Comparison of ENCODE assay signal across 8 cellular contexts in the genomic region with DNA sequence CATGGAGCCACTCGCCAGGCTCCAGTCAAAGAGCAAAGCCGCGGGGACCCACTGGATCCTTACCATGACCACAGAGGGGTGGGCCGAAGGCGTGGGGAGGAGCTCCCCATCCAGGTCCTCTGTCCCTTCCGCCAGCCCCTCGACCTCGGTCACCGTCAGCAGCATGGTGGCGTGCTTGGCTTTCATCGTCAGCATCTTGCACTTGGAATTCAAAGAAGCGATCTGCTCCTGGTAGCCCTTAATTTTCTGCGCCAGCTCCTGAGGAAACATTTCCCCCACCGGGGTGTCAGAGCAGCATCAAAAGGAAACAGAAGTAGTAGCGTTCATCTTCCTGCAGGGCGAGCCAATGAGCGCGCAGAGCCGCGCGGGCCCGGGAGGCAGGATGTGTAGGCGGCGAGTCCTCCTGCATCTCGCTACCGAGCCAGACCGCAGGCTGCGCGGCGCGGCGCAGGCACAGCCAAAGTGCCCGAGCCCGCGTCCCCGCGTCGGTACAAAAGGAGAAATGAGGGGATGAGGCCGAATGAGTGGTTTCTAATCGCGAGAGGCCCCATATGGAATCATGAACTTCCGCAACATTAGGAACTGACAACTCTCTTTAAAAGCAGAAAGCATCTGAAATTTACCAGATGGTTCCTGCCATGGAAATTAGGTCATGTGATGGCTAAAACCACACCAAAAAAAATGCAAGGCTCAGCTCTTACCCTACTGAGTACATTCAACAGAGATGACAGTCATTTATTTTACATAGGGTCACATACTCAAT.
DNase-seq lines count a peak whose midpoint lies in the region; ATAC-seq, FAIRE-seq and TF ChIP-seq lines count a peak whose summit lies in the region.

No MANE protein-coding gene starts in this region.

- H3K36me3 ChIP-seq in astrocyte (ENCODE audit: insufficient read depth, low read length) (peaks cover 27% of the 10 kb centered on the region), hepatocyte (replicated peaks; ENCODE audit: insufficient read depth, low read depth) (no peaks in the 10 kb centered on the region), rectal smooth muscle tissue (ENCODE audit: control insufficient read depth, insufficient read depth, low read length) (no peaks in the 10 kb centered on the region), aorta (ENCODE audit: control insufficient read depth in 1 of 2, insufficient read depth in 2 of 2, low read length in 1 of 2) (peaks cover 3 to 10% of the 10 kb centered on the region in 2 donors)

- H4K20me1 ChIP-seq in astrocyte (ENCODE audit: insufficient read depth, low read length) (no peaks in the 10 kb centered on the region), hepatocyte (ENCODE audit: insufficient read depth, poor library complexity, severe bottlenecking) (no peaks in the 10 kb centered on the region)

- H3K27ac ChIP-seq in astrocyte (ENCODE audit: low read depth, low read length) (peak overlapping the region; percentile 86), hepatocyte (peak overlapping the region; percentile 84), rectal smooth muscle tissue (ENCODE audit: low read depth, low read length) (peak overlapping the region; percentile 67), aorta (ENCODE audit: low read depth in 1 of 2, low read length in 2 of 2) (peak overlapping the region in 1 of 2 donors; percentile 28)

- H3K9ac ChIP-seq in astrocyte (ENCODE audit: low read length) (peak overlapping the region; percentile 84), rectal smooth muscle tissue (ENCODE audit: low read length) (peak overlapping the region; percentile 16)

- DNase-seq in GM12864 (ENCODE audit: low read depth) (peak; percentile 70), NB4 (ENCODE audit: low read depth) (peak; percentile 83), T-helper 2 cell (peak; percentile 70 to 95 (median 83)), astrocyte (ENCODE audit: low read depth) (peak; percentile 84), hepatocyte (ENCODE audit: low spot score) (peak; percentile 92), aorta (peak; percentile 92 to 93)

- peaks cover 13% of the 10 kb centered on the region for H3K4me1 Mint-ChIP-seq in astrocyte (ENCODE audit: low read depth, unreplicated experiment)

- TF ChIP-seq POLR2A in NB4 (IDR thresholded peaks at IDR 0.05; ENCODE audit: extremely low read depth, insufficient read length): no peak

- FAIRE-seq in astrocyte (lab: Jason Lieb, UNC): peak; percentile 20

- H3K9me3 ChIP-seq in astrocyte (ENCODE audit: insufficient read depth, low read depth, low read length): no peaks in the 10 kb centered on the region
- no peaks in the 10 kb centered on the region for H3K9me3 ChIP-seq in hepatocyte (ENCODE audit: low read depth)
- no peaks in the 10 kb centered on the region for H3K9me3 ChIP-seq in aorta (ENCODE audit: control insufficient read depth, low read length)

- H3K36me3 Mint-ChIP-seq in astrocyte (ENCODE audit: low read depth, unreplicated experiment): peaks cover 6% of the 10 kb centered on the region

- TF ChIP-seq CTCF in GM12864 (IDR thresholded peaks at IDR 0.05; ENCODE audit: low read depth, low read length, missing control alignments) (peak; percentile 67), NB4 (IDR thresholded peaks at IDR 0.05; ENCODE audit: low read depth, low read length) (peak; percentile 39), astrocyte (IDR thresholded peaks at IDR 0.05; ENCODE audit: insufficient read depth, low read depth, low read length) (peak; percentile 37), hepatocyte (IDR thresholded peaks at IDR 0.05; ENCODE audit: poor library complexity) (peak; percentile 63)

- H2AFZ ChIP-seq in astrocyte (ENCODE audit: low read depth, low read length) (peak overlapping the region; percentile 85), hepatocyte (peak overlapping the region; percentile 73)

- no peaks in the 10 kb centered on the region for H3K9me2 ChIP-seq in hepatocyte (replicated peaks; ENCODE audit: insufficient read depth)

- H3K4me3 Mint-ChIP-seq in astrocyte (ENCODE audit: unreplicated experiment): peak overlapping the region; percentile 94

- H3K4me3 ChIP-seq in GM12864 (ENCODE audit: low read depth, low read length) (peak overlapping the region; percentile 67), NB4 (ENCODE audit: low read depth, low read length) (peak overlapping the region; percentile 35), astrocyte (ENCODE audit: insufficient read depth, low read depth, low read length) (peak overlapping the region; percentile 82), hepatocyte (peak overlapping the region; percentile 73), rectal smooth muscle tissue (ENCODE audit: low read length) (peak overlapping the region; percentile 66), aorta (ENCODE audit: low read length in 2 of 2) (peak overlapping the region; percentile 4 to 9)

- H3K79me2 ChIP-seq in astrocyte (ENCODE audit: insufficient read depth, low read length) (peaks cover 14% of the 10 kb centered on the region), hepatocyte (peaks cover 7% of the 10 kb centered on the region)

- H3K4me2 ChIP-seq in astrocyte (ENCODE audit: low read length): peak overlapping the region; percentile 90
- peak overlapping the region; percentile 78 for H3K4me2 ChIP-seq in hepatocyte

- intact Hi-C loops in aorta (cut with DNase I): no loop called here

- no peaks in the 10 kb centered on the region for H3K9me3 Mint-ChIP-seq in astrocyte (ENCODE audit: unreplicated experiment)

- no peaks in the 10 kb centered on the region for H3K27me3 ChIP-seq in astrocyte (ENCODE audit: insufficient read depth, low read length)
- no peaks in the 10 kb centered on the region for H3K27me3 ChIP-seq in hepatocyte
- no peaks in the 10 kb centered on the region for H3K27me3 ChIP-seq in rectal smooth muscle tissue (ENCODE audit: control insufficient read depth, insufficient read depth, low read length)
- H3K27me3 ChIP-seq in aorta (ENCODE audit: control insufficient read depth in 1 of 2, insufficient read depth in 2 of 2, low read length in 1 of 2): no peaks in the 10 kb centered on the region

- H3K4me1 ChIP-seq in astrocyte (ENCODE audit: insufficient read depth, low read length) (peaks cover 9% of the 10 kb centered on the region), hepatocyte (ENCODE audit: insufficient read depth) (peaks cover 16% of the 10 kb centered on the region), rectal smooth muscle tissue (ENCODE audit: control insufficient read depth, insufficient read depth, low read length) (no peaks in the 10 kb centered on the region), aorta (ENCODE audit: control insufficient read depth in 1 of 2, insufficient read depth in 2 of 2, low read length in 2 of 2) (peaks cover 0 to 3% of the 10 kb centered on the region in 2 donors)

- 1% methylated on average over 42 of the region's 42 CpGs for WGBS in hepatocyte (ENCODE audit: low lambda C conversion rate, missing lambda C conversion rate)
- 10 to 19% methylated on average over 42 of the region's 42 CpGs for WGBS in aorta, 2 donors

- H3K27me3 Mint-ChIP-seq in astrocyte (ENCODE audit: low read depth, unreplicated experiment): no peaks in the 10 kb centered on the region

- ATAC-seq in HG02588 (IDR thresholded peaks at IDR 0.05; ENCODE audit: unreplicated experiment) (peak; percentile 91), aorta (ENCODE audit: low FRiP score) (peak; percentile 98)

- H3K27ac Mint-ChIP-seq in astrocyte (ENCODE audit: unreplicated experiment): peak overlapping the region; percentile 81

Comparison
In these comparisons a context has a peak if more than half of its experiments do, and no peak if none do; other contexts are left out.
1. H3K4me3 ChIP-seq: peak in every context shown above with its lines; median percentile 82 in astrocyte; 73 in hepatocyte; 67 in GM12864; 66 in rectal smooth muscle tissue; 35 in NB4; 6 in aorta.